Comparison of ENCODE assay signal across 2 cellular contexts in genomic region chr6:154307147-154307546, GRCh38. TPM values are rescaled to one million over a fixed set of nuclear protein-coding genes. Genes with fewer than 3 reads are reported as not detected.
"Had no signal": no experiment of that assay in that cellular context is flagged by ENCODE, and none has a peak within 500 bp of the region (broad histone marks: within the 10 kb centered on the region; RNA-seq: fewer than 3 reads in every experiment).

No MANE protein-coding gene starts in this region.

RNA-seq across cellular contexts. Expression of gene IPCEF1, which starts 49.5 kb away (rescaled TPM):
- total RNA-seq: ascending aorta had no signal
- polyA plus RNA-seq: cardiac muscle cell had no signal
